ENCODE assay signal across 18 cellular contexts in genomic region chr3:190458040-190458439, GRCh38. TPM values are rescaled to one million over a fixed set of nuclear protein-coding genes. Genes with fewer than 3 reads are reported as not detected.
DNase-seq lines count a peak whose midpoint lies in the region; TF ChIP-seq lines count a peak whose summit lies in the region.
"Had no signal": no experiment of that assay in that cellular context is flagged by ENCODE, and none has a peak within 500 bp of the region (broad histone marks: within the 10 kb centered on the region; RNA-seq: fewer than 3 reads in every experiment).

No MANE protein-coding gene starts in this region.

- no peak overlapping the region for H3K4me3 ChIP-seq in endodermal cell (ENCODE audit: low read length)
- H3K4me3 ChIP-seq: colonic mucosa, prostate gland, tibial nerve had no signal

- peak; percentile 43 for TF ChIP-seq CTCF in endodermal cell (conservative IDR thresholded peaks at IDR 0.05)

- WGBS in endodermal cell (ENCODE audit: insufficient coverage in 1 of 2, insufficient read length in 1 of 2), 2 experiments: 19% methylated on average over 2 of the region's 2 CpGs; no CpG with 5 or more reads in 1 of the 2 experiments

- no peak overlapping the region for H3K27ac ChIP-seq in endodermal cell (ENCODE audit: low read depth, low read length)
- H3K27ac ChIP-seq: colonic mucosa, prostate gland, tibial nerve, WERI-Rb-1 had no signal

- peaks cover 3% of the 10 kb centered on the region for H3K27me3 Mint-ChIP-seq in endodermal cell (ENCODE audit: insufficient read depth)

- H3K9ac ChIP-seq in endodermal cell (ENCODE audit: extremely low read depth, low read length, poor library complexity, severe bottlenecking): no peak overlapping the region

- H3K27ac Mint-ChIP-seq in endodermal cell: no peak overlapping the region
- H3K27ac Mint-ChIP-seq: activated naive CD8-positive, alpha-beta T cell had no signal

- no peaks in the 10 kb centered on the region for H3K4me1 Mint-ChIP-seq in endodermal cell

- no peaks in the 10 kb centered on the region for H3K9me3 Mint-ChIP-seq in endodermal cell

- no peaks in the 10 kb centered on the region for H3K4me1 ChIP-seq in endodermal cell (ENCODE audit: control insufficient read depth, insufficient read depth, low read length)
- H3K4me1 ChIP-seq: colonic mucosa, prostate gland, tibial nerve had no signal

- H3K27me3 ChIP-seq in endodermal cell (ENCODE audit: control insufficient read depth, insufficient read depth, low read length, poor library complexity, severe bottlenecking): no peaks in the 10 kb centered on the region
- H3K27me3 ChIP-seq: colonic mucosa, tibial nerve had no signal

- no peaks in the 10 kb centered on the region for H3K9me3 ChIP-seq in endodermal cell (ENCODE audit: control insufficient read depth, low read length)
- H3K9me3 ChIP-seq: colonic mucosa, prostate gland, tibial nerve had no signal

- H3K4me3 Mint-ChIP-seq in endodermal cell: no peak overlapping the region
- H3K4me3 Mint-ChIP-seq: activated naive CD8-positive, alpha-beta T cell had no signal

- no peaks in the 10 kb centered on the region for H3K36me3 ChIP-seq in endodermal cell (ENCODE audit: control insufficient read depth, insufficient read depth, low read length)
- H3K36me3 ChIP-seq: colonic mucosa, prostate gland, tibial nerve, WERI-Rb-1 had no signal

- peak; percentile 9 for DNase-seq in NCI-H146 (lab: John Stamatoyannopoulos, UW)
- no peak for DNase-seq in NCI-H146 treated with DMSO at 0.1 percent for 48 hours (lab: John Stamatoyannopoulos, UW; ENCODE audit: unreplicated experiment)
- DNase-seq in NCI-H460 (ENCODE audit: extremely low read depth, low read depth): peak; percentile 4
- DNase-seq in endodermal cell: no peak
- peak; percentile 13 for DNase-seq in pons (ENCODE audit: low spot score)
- no peak for DNase-seq in NCI-H187 treated with DMSO at 0.1 percent for 48 hours (lab: John Stamatoyannopoulos, UW)
- no peak for DNase-seq in DMS79 (lab: John Stamatoyannopoulos, UW)
- no peak for DNase-seq in T-helper 1 cell
- DNase-seq: activated CD8-positive, alpha-beta memory T cell treated with anti-CD3 and anti-CD28 coated beads, Interleukin-2, amount 50 U/mL, for 4 hours; colonic mucosa; H7; NCI-H1092 treated with DMSO at 0.1 percent for 48 hours; NCI-H510A treated with DMSO at 0.1 percent for 48 hours; SHP77 treated with DMSO at 0.1 percent for 48 hours; WERI-Rb-1 had no signal

- H3K36me3 Mint-ChIP-seq in endodermal cell (ENCODE audit: low read depth): no peaks in the 10 kb centered on the region
- H3K36me3 Mint-ChIP-seq: activated naive CD8-positive, alpha-beta T cell had no signal

RNA-seq across cellular contexts. Expression of gene TMEM207, which starts 8.3 kb away (rescaled TPM):
- not detected in 2 replicates for total RNA-seq in NCI-H460 (2014; rRNA removed; shearing (Covaris generic))
- polyA plus RNA-seq in NCI-H460 (2014; cell fraction: nucleus; rRNA removed): not detected in 2 replicates
- not detected for total RNA-seq in endodermal cell
- not detected for polyA plus RNA-seq in endodermal cell (2013, experiment 1 of 2)
- not detected for polyA plus RNA-seq in endodermal cell (2013, experiment 2 of 2)
- total RNA-seq: colonic mucosa, H7, prostate gland, tibial nerve had no signal

RNA-seq across cellular contexts. Expression of gene IL1RAP, which starts 55.8 kb away (rescaled TPM):
- total RNA-seq in NCI-H460 (2014; rRNA removed; shearing (Covaris generic)): 39.8 and 39.9 TPM in 2 replicates
- 10.2 and 15.8 TPM in 2 replicates for polyA plus RNA-seq in NCI-H460 (2014; cell fraction: nucleus; rRNA removed)
- 1 to 10 TPM; 2.6 to 6.0 TPM for total RNA-seq in endodermal cell
- 2.1 TPM for polyA plus RNA-seq in endodermal cell (2013, experiment 1 of 2)
- 2.9 TPM for polyA plus RNA-seq in endodermal cell (2013, experiment 2 of 2)

Comparison
In these comparisons a context has a peak if more than half of its experiments do, and no peak if none do; other contexts are left out.
1. DNase-seq: peak in NCI-H146 (single experiment), NCI-H460 (single experiment) and pons (single experiment); none in NCI-H146 treated with DMSO at 0.1 percent for 48 hours (single experiment), endodermal cell (single experiment), NCI-H187 treated with DMSO at 0.1 percent for 48 hours (single experiment), DMS79 (single experiment) and T-helper 1 cell (0 of 5).